ENCODE assay signal across 30 cellular contexts in genomic region chr3:111713833-111714232, GRCh38.
"Had no signal": no experiment of that assay in that cellular context is flagged by ENCODE, and none has a peak within 500 bp of the region (broad histone marks: within the 10 kb centered on the region; RNA-seq: fewer than 3 reads in every experiment).

No MANE protein-coding gene starts in this region.

- ATAC-seq: activated naive CD4-positive, alpha-beta T cell treated with anti-CD3 and anti-CD28 coated beads, Interleukin-2, amount 50 U/mL, for 72 hours; activated naive CD8-positive, alpha-beta T cell treated with anti-CD3 and anti-CD28 coated beads, Interleukin-2, amount 50 U/mL, for 24 hours; body of pancreas; esophagus mucosa; gastrocnemius medialis; heart left ventricle had no signal

- H3K27me3 ChIP-seq: adrenal gland, body of pancreas, colonic mucosa, foreskin keratinocyte, gastrocnemius medialis, heart left ventricle had no signal

- H3K27me3 Mint-ChIP-seq: activated CD4-positive, alpha-beta memory T cell treated with anti-CD3 and anti-CD28 coated beads, Interleukin-2, amount 10 ng/mL, durations not matched to agents 7 days and 5 days; activated CD4-positive, alpha-beta T cell treated with anti-CD3 and anti-CD28 coated beads, Interleukin-2, amount 10 ng/mL, durations not matched to agents 7 days and 5 days; activated naive CD4-positive, alpha-beta T cell treated with anti-CD3 and anti-CD28 coated beads, Interleukin-2, amount 10 ng/mL, durations not matched to agents 7 days and 5 days; activated naive CD8-positive, alpha-beta T cell treated with anti-CD3 and anti-CD28 coated beads, Interleukin-2, amount 50 U/mL, for 24 hours had no signal

- DNase-seq: activated CD4-positive, alpha-beta memory T cell treated with anti-CD3 and anti-CD28 coated beads, Interleukin-2, amount 10 ng/mL, durations not matched to agents 7 days and 5 days; activated CD4-positive, alpha-beta T cell treated with anti-CD3 and anti-CD28 coated beads for 1 hour; activated CD4-positive, alpha-beta T cell treated with anti-CD3 and anti-CD28 coated beads for 4 hours; activated CD4-positive, alpha-beta T cell treated with anti-CD3 and anti-CD28 coated beads, Interleukin-2, amount 10 ng/mL, durations not matched to agents 7 days and 5 days; activated CD4-positive, alpha-beta T cell treated with anti-CD3 and anti-CD28 coated beads, Interleukin-2, amount 50 U/mL, for 4 hours; activated CD8-positive, alpha-beta memory T cell treated with anti-CD3 and anti-CD28 coated beads, Interleukin-2, amount 50 U/mL, for 4 hours; activated gamma-delta T cell; activated naive CD4-positive, alpha-beta T cell; activated naive CD4-positive, alpha-beta T cell treated with anti-CD3 and anti-CD28 coated beads, Interleukin-2, amount 10 ng/mL, durations not matched to agents 7 days and 5 days; activated naive CD8-positive, alpha-beta T cell treated with anti-CD3 and anti-CD28 coated beads, Interleukin-2, amount 50 U/mL, for 24 hours; activated T-cell treated with anti-CD3 and anti-CD28 coated beads, Interleukin-2, amount 50 U/mL, for 1 hour; activated T-cell treated with anti-CD3 and anti-CD28 coated beads, Interleukin-2, amount 50 U/mL, for 48 hours; adrenal gland; amygdala; aorta; body of pancreas; caudate nucleus; cerebellar nuclear complex; colonic mucosa; effector CD8-positive, alpha-beta T cell; foreskin keratinocyte; gastrocnemius medialis; glutamatergic neuron; heart left ventricle; T-helper 1 cell; T-helper 2 cell had no signal

- H3K27ac Mint-ChIP-seq: activated CD4-positive, alpha-beta memory T cell treated with anti-CD3 and anti-CD28 coated beads, Interleukin-2, amount 10 ng/mL, durations not matched to agents 7 days and 5 days; activated CD4-positive, alpha-beta T cell treated with anti-CD3 and anti-CD28 coated beads, Interleukin-2, amount 10 ng/mL, durations not matched to agents 7 days and 5 days; activated naive CD4-positive, alpha-beta T cell treated with anti-CD3 and anti-CD28 coated beads, Interleukin-2, amount 10 ng/mL, durations not matched to agents 7 days and 5 days; activated T-helper 1 cell treated with anti-CD3 and anti-CD28 coated beads, Interleukin-12 subunit alpha, Interleukin-12 subunit beta, Interleukin-2, Interleukin-4 antibody, amounts not matched to agents 30 ng/mL and 10 ng/mL and 1 ng/mL, durations not matched to agents 14 hours and 24 hours and 36 hours had no signal

- H3K27ac ChIP-seq: adrenal gland, body of pancreas, colonic mucosa, epithelial cell of prostate, foreskin keratinocyte, gastrocnemius medialis had no signal

- H3K4me3 ChIP-seq: adrenal gland, body of pancreas, colonic mucosa, gastrocnemius medialis, heart left ventricle had no signal

- H3K4me1 ChIP-seq: adrenal gland, body of pancreas, colonic mucosa had no signal

- H3K4me3 Mint-ChIP-seq: activated CD4-positive, alpha-beta memory T cell treated with anti-CD3 and anti-CD28 coated beads, Interleukin-2, amount 10 ng/mL, durations not matched to agents 7 days and 5 days; activated CD4-positive, alpha-beta T cell treated with anti-CD3 and anti-CD28 coated beads, Interleukin-2, amount 10 ng/mL, durations not matched to agents 7 days and 5 days; activated naive CD4-positive, alpha-beta T cell treated with anti-CD3 and anti-CD28 coated beads, Interleukin-2, amount 10 ng/mL, durations not matched to agents 7 days and 5 days; activated naive CD8-positive, alpha-beta T cell treated with anti-CD3 and anti-CD28 coated beads, Interleukin-2, amount 50 U/mL, for 24 hours; activated T-helper 1 cell treated with anti-CD3 and anti-CD28 coated beads, Interleukin-12 subunit alpha, Interleukin-12 subunit beta, Interleukin-2, Interleukin-4 antibody, amounts not matched to agents 30 ng/mL and 10 ng/mL and 1 ng/mL, durations not matched to agents 14 hours and 24 hours and 36 hours had no signal

- H3K36me3 ChIP-seq: adrenal gland, colonic mucosa, gastrocnemius medialis, heart left ventricle had no signal

- H3K9me3 Mint-ChIP-seq: activated CD4-positive, alpha-beta memory T cell treated with anti-CD3 and anti-CD28 coated beads, Interleukin-2, amount 10 ng/mL, durations not matched to agents 7 days and 5 days; activated CD4-positive, alpha-beta T cell treated with anti-CD3 and anti-CD28 coated beads, Interleukin-2, amount 10 ng/mL, durations not matched to agents 7 days and 5 days; activated naive CD4-positive, alpha-beta T cell treated with anti-CD3 and anti-CD28 coated beads, Interleukin-2, amount 10 ng/mL, durations not matched to agents 7 days and 5 days; activated naive CD4-positive, alpha-beta T cell treated with anti-CD3 and anti-CD28 coated beads, Interleukin-2, amount 50 U/mL, for 72 hours; activated naive CD8-positive, alpha-beta T cell treated with anti-CD3 and anti-CD28 coated beads, Interleukin-2, amount 50 U/mL, for 24 hours; activated T-helper 1 cell treated with anti-CD3 and anti-CD28 coated beads, Interleukin-12 subunit alpha, Interleukin-12 subunit beta, Interleukin-2, Interleukin-4 antibody, amounts not matched to agents 30 ng/mL and 10 ng/mL and 1 ng/mL, durations not matched to agents 14 hours and 24 hours and 36 hours had no signal

- H3K9me3 ChIP-seq: adrenal gland, body of pancreas, colonic mucosa, gastrocnemius medialis, heart left ventricle had no signal
